In the genomic region with DNA sequence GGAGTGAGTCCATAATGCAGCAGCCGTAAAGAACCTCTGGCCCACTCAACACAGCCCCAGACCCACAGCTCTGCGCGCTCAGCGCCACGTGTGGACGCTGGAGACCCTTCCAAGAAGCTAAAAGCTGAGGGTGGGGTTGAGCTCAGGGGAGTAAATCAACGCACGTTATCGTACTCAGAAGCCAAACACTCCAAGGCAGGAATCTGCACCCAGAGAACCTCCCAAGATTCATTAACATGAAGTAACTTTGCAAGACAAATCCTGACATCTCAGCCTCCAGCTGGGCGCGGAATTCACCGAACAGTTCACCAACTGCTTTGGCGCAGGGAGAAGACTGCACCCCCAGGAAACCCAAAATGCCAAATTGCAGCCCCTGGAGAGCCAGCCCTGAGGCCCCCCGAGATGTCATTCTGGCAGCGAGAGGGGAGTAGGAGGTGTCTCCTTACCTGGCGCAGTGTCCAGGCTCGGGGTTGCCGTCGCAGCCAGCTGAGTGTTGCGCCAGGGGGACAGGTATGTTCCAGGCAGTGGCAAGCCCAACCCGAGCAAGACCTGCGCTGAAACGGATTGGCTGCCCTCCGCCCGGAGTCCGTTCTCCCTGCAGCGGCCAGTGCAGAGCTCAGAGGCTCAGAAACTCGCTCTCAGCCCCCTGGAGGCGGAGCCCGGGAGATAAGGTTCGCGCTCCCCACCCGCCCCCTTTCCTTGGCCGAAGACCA, we compare ENCODE assay signal across 1 cellular context.
TF ChIP-seq lines count a peak whose summit lies in the region.

Gene COL21A1, minus strand, starts transcription at position 640 of the 713 bp plus-strand sequence. CDS start 64,962 bp downstream, outside the sequence.

TF ChIP-seq in WTC11, 78 proteins besides CTCF, POLR2A, EP300 and RAD21 (continued from another document):
- TF ChIP-seq CBFB (CRISPR knock-in tag; IDR thresholded peaks at IDR 0.05; ENCODE audit: low read depth) (no peak), SMAD3 (CRISPR knock-in tag; IDR thresholded peaks at IDR 0.05; ENCODE audit: borderline replicate concordance) (no peak), ZNF317 (CRISPR knock-in tag; IDR thresholded peaks at IDR 0.05; ENCODE audit: borderline replicate concordance, low read depth) (no peak), IRF2 (CRISPR knock-in tag; IDR thresholded peaks at IDR 0.05; ENCODE audit: borderline replicate concordance, low read depth) (no peak), ZNF232 (CRISPR knock-in tag; IDR thresholded peaks at IDR 0.05) (no peak), FOXK1 (CRISPR knock-in tag; IDR thresholded peaks at IDR 0.05) (0 out of 2 replicates have a peak, but pooled peaks have one; percentile 23), ZNF423 (CRISPR knock-in tag; IDR thresholded peaks at IDR 0.05) (peak; percentile 90)
- TF ChIP-seq, protein P1, sequence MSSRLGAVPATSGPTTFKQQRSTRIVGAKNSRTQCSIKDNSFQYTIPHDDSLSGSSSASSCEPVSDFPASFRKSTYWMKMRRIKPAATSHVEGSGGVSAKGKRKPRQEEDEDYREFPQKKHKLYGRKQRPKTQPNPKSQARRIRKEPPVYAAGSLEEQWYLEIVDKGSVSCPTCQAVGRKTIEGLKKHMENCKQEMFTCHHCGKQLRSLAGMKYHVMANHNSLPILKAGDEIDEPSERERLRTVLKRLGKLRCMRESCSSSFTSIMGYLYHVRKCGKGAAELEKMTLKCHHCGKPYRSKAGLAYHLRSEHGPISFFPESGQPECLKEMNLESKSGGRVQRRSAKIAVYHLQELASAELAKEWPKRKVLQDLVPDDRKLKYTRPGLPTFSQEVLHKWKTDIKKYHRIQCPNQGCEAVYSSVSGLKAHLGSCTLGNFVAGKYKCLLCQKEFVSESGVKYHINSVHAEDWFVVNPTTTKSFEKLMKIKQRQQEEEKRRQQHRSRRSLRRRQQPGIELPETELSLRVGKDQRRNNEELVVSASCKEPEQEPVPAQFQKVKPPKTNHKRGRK (CRISPR knock-in tag; IDR thresholded peaks at IDR 0.05; ENCODE audit: borderline replicate concordance): no peak
- TF ChIP-seq, protein P2, sequence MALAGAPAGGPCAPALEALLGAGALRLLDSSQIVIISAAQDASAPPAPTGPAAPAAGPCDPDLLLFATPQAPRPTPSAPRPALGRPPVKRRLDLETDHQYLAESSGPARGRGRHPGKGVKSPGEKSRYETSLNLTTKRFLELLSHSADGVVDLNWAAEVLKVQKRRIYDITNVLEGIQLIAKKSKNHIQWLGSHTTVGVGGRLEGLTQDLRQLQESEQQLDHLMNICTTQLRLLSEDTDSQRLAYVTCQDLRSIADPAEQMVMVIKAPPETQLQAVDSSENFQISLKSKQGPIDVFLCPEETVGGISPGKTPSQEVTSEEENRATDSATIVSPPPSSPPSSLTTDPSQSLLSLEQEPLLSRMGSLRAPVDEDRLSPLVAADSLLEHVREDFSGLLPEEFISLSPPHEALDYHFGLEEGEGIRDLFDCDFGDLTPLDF (CRISPR knock-in tag; IDR thresholded peaks at IDR 0.05): no peak
